8 cellular contexts compared by ENCODE assay signal in the genomic region with DNA sequence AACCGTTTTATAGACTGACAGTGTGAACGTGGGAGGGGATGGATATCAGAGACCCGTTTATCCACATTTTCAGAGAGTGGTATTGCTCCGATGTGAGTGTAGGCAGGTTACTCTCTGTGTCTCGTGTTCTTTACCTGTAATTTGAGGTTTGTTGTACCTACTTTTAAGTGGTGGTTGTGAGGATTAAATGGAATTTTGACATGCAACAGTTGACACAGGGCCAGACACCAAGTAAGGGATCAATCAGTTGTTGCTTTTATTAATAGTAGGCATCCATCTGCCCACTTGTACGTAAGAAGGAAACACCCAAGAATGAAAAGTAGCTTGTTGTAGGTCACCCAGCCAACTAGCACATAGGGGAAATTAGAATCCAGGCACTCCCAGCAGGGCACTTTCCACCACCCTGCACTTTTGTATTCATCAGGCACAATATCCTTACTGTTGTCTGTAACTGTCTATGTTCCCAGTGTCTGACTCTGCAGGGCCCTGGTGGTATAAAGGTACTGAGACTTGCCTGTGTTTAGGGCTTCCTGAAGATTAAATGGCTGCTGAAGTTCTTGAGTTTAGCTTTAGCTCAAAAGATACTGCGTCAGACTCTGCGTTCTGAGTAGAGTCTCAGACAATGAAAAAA. TPM values are rescaled to one million over a fixed set of nuclear protein-coding genes. Genes with fewer than 3 reads are reported as not detected.
DNase-seq lines count a peak whose midpoint lies in the region; TF ChIP-seq lines count a peak whose summit lies in the region.
"Not testable (repeated sequence)": the region's sequence is repeated elsewhere in the genome, so short reads cannot be mapped to it uniquely, and the experiment has no call there.

No MANE protein-coding gene starts in this region.

- H3K27ac Mint-ChIP-seq in T-helper 2 cell treated with Interferon-gamma antibody and Interleukin-4, amounts not matched to agents 5 μg/mL and 100 μg/mL, for 36 hours = not testable (repeated sequence)
- peak overlapping the region; percentile 73 for H3K27ac Mint-ChIP-seq in neural crest cell (ENCODE audit: unreplicated experiment)

- not testable (repeated sequence) for DNase-seq in T-helper 2 cell treated with Interferon-gamma antibody and Interleukin-4, amounts not matched to agents 5 μg/mL and 100 μg/mL, for 36 hours (ENCODE audit: low spot score); astrocyte of the spinal cord (ENCODE audit: low read depth, low spot score); esophagus muscularis mucosa (ENCODE audit: extremely low spot score); kidney epithelial cell (ENCODE audit: low read depth); neural crest cell (ENCODE audit: low read depth, low spot score); stomach

- not testable (repeated sequence) for H3K36me3 Mint-ChIP-seq in T-helper 2 cell treated with Interferon-gamma antibody and Interleukin-4, amounts not matched to agents 5 μg/mL and 100 μg/mL, for 36 hours (ENCODE audit: low read depth); neural crest cell (ENCODE audit: low read depth)

- not testable (repeated sequence) for H3K9me3 Mint-ChIP-seq in T-helper 2 cell treated with Interferon-gamma antibody and Interleukin-4, amounts not matched to agents 5 μg/mL and 100 μg/mL, for 36 hours; neural crest cell

- H3K4me2 ChIP-seq in BLaER1 = peak overlapping the region; percentile 74

- not testable (repeated sequence) for H3K27ac ChIP-seq in BLaER1; HUES48 (ENCODE audit: low read depth, low read length); esophagus muscularis mucosa (replicated peaks in 1 of 4)
- peak overlapping the region in 2 of 5 donors; percentile 67 to 75 for H3K27ac ChIP-seq in stomach

- not testable (repeated sequence) for H3K9me3 ChIP-seq in BLaER1; HUES48 (ENCODE audit: control insufficient read depth, insufficient read depth, low read length); esophagus muscularis mucosa; stomach

- H3K9ac ChIP-seq in BLaER1 = peak overlapping the region; percentile 73; the same call in 1 of the 2 replicates
- H3K9ac ChIP-seq in HUES48 (ENCODE audit: low read depth, low read length) = not testable (repeated sequence)

- TF ChIP-seq CTCF in astrocyte of the spinal cord (IDR thresholded peaks at IDR 0.05; ENCODE audit: low read depth, low read length); esophagus muscularis mucosa (IDR thresholded peaks at IDR 0.05); kidney epithelial cell (IDR thresholded peaks at IDR 0.05; ENCODE audit: insufficient read depth, low read length, poor library complexity, severe bottlenecking); neural crest cell (conservative IDR thresholded peaks at IDR 0.05); stomach (IDR thresholded peaks at IDR 0.05): not testable (repeated sequence)

- H3K36me3 ChIP-seq in BLaER1; HUES48 (ENCODE audit: control insufficient read depth, insufficient read depth, low read length); esophagus muscularis mucosa; kidney epithelial cell (ENCODE audit: control insufficient read depth, insufficient read depth, low read length); stomach: not testable (repeated sequence)

- not testable (repeated sequence) for H3K27me3 Mint-ChIP-seq in T-helper 2 cell treated with Interferon-gamma antibody and Interleukin-4, amounts not matched to agents 5 μg/mL and 100 μg/mL, for 36 hours (ENCODE audit: low read depth); neural crest cell (ENCODE audit: low read depth)

- H3K4me1 ChIP-seq in BLaER1; HUES48 (ENCODE audit: control insufficient read depth, insufficient read depth, low read length); esophagus muscularis mucosa; stomach: not testable (repeated sequence)

- TF ChIP-seq POLR2A in esophagus muscularis mucosa (IDR thresholded peaks at IDR 0.05; ENCODE audit: low read depth); stomach (IDR thresholded peaks at IDR 0.05): not testable (repeated sequence)

- not testable (repeated sequence) for TF ChIP-seq EP300 in esophagus muscularis mucosa (IDR thresholded peaks at IDR 0.05); stomach (IDR thresholded peaks at IDR 0.05)

- 52% methylated on average over 8 of the region's 8 CpGs for WGBS in esophagus muscularis mucosa
- 47 to 57% (median 55%) methylated on average over 8 of the region's 8 CpGs for WGBS in stomach, 5 donors

- not testable (repeated sequence) for H3K27me3 ChIP-seq in BLaER1; HUES48 (ENCODE audit: control insufficient read depth, insufficient read depth, low read length); esophagus muscularis mucosa; kidney epithelial cell (ENCODE audit: control insufficient read depth, insufficient read depth, low read length); stomach

- not testable (repeated sequence) for H4K20me1 ChIP-seq in BLaER1

- peaks cover 12% of the 10 kb centered on the region for H3K4me1 Mint-ChIP-seq in T-helper 2 cell treated with Interferon-gamma antibody and Interleukin-4, amounts not matched to agents 5 μg/mL and 100 μg/mL, for 36 hours (ENCODE audit: low read depth)
- peaks cover 14% of the 10 kb centered on the region for H3K4me1 Mint-ChIP-seq in neural crest cell

- in situ Hi-C loops in astrocyte of the spinal cord (cut with HindIII; ENCODE audit: low sequenced_read_pairs) = not testable (repeated sequence)

- peak overlapping the region; percentile 92 for H3K4me3 Mint-ChIP-seq in T-helper 2 cell treated with Interferon-gamma antibody and Interleukin-4, amounts not matched to agents 5 μg/mL and 100 μg/mL, for 36 hours
- H3K4me3 Mint-ChIP-seq in neural crest cell = peak overlapping the region; percentile 94

- H3K4me3 ChIP-seq in BLaER1 (peak overlapping the region; percentile 67), HUES48 (ENCODE audit: low read depth, low read length) (peak overlapping the region; percentile 71), astrocyte of the spinal cord (ENCODE audit: low read depth, low read length) (peak overlapping the region; percentile 44), esophagus muscularis mucosa (peak overlapping the region; percentile 51 to 62 (median 58)), kidney epithelial cell (ENCODE audit: low read depth, low read length) (peak overlapping the region; percentile 65), stomach (peak overlapping the region; percentile 51 to 61 (median 52))

- intact Hi-C loops in esophagus muscularis mucosa (cut with DNase I); stomach (cut with DNase I; ENCODE audit: low total_unique reads): not testable (repeated sequence)

RNA-seq across cellular contexts. Expression of gene FOXO3B, which starts 16.5 kb away (rescaled TPM):
- total RNA-seq in esophagus muscularis mucosa (1 to 10 TPM; 5.4 to 8.4 (median 7.9) TPM), kidney epithelial cell (18.2 and 18.6 TPM in 2 replicates), neural crest cell (25.8 and 28.5 TPM in 2 replicates), stomach (1 to 10 TPM; 1.1 to 3.9 (median 3.6) TPM)
- polyA plus RNA-seq in stomach = under 1 TPM in 2 of 3 donors, not detected in 1; 0.25 to 0.37 TPM

RNA-seq across cellular contexts. Expression of gene FBXW10, which starts 45.3 kb away (rescaled TPM):
- total RNA-seq in esophagus muscularis mucosa (under 1 TPM in 1 of 4 donors, not detected in 3; 0.42 TPM), kidney epithelial cell (not detected in 2 replicates), neural crest cell (0.19 and 0.20 TPM in 2 replicates), stomach (under 1 TPM in 1 of 5 donors, not detected in 4; 0.18 TPM)
- polyA plus RNA-seq in stomach = under 1 TPM in 1 of 3 donors, not detected in 2; 0.35 TPM

RNA-seq across cellular contexts. Expression of gene TBC1D28, which starts 54.4 kb away (rescaled TPM):
- not detected for total RNA-seq in esophagus muscularis mucosa
- total RNA-seq in kidney epithelial cell = not detected in 2 replicates
- total RNA-seq in neural crest cell = 0.26 TPM in 1 of 2 replicates, not detected in the other
- total RNA-seq in stomach = not detected
- polyA plus RNA-seq in stomach = not detected
